In genomic region chr12:120816363-120816762, GRCh38 we compare ENCODE assay signal across 32 cellular contexts.
"Had no signal": no experiment of that assay in that cellular context is flagged by ENCODE, and none has a peak within 500 bp of the region (broad histone marks: within the 10 kb centered on the region; RNA-seq: fewer than 3 reads in every experiment).

No MANE protein-coding gene starts in this region.

- H3K27ac Mint-ChIP-seq: activated B cell treated with CpG ODN at 0.5 μM for 24 hours; activated CD8-positive, alpha-beta T cell treated with anti-CD3 and anti-CD28 coated beads for 36 hours; activated naive CD4-positive, alpha-beta T cell treated with anti-CD3 and anti-CD28 coated beads, Interleukin-2, amount 50 U/mL, for 24 hours; activated naive CD8-positive, alpha-beta T cell treated with anti-CD3 and anti-CD28 coated beads, Interleukin-2, amount 10 ng/mL, durations not matched to agents 7 days and 5 days; activated T-helper 17 cell treated with anti-CD3 and anti-CD28 coated beads, Interleukin-2, amount 50 U/mL, for 72 hours; endodermal cell; T-cell; T-helper 1 cell treated with Interleukin-12 subunit alpha and Interleukin-12 subunit beta and Interleukin-4 antibody, amounts not matched to agents 30 μg/mL and 1 μg/mL, for 36 hours; T-helper 2 cell treated with Interferon-gamma antibody and Interleukin-4, amounts not matched to agents 5 μg/mL and 100 μg/mL, for 36 hours had no signal

- DNase-seq: activated B cell treated with CpG ODN at 0.5 μM for 24 hours; activated CD4-positive, alpha-beta T cell treated with anti-CD3 and anti-CD28 coated beads for 48 hours; activated CD4-positive, alpha-beta T cell treated with anti-CD3 and anti-CD28 coated beads, Interleukin-2, amount 50 U/mL, for 1 hour; activated CD4-positive, alpha-beta T cell treated with anti-CD3 and anti-CD28 coated beads, Interleukin-2, amount 50 U/mL, for 48 hours; activated CD8-positive, alpha-beta memory T cell treated with anti-CD3 and anti-CD28 coated beads for 24 hours; activated CD8-positive, alpha-beta T cell treated with anti-CD3 and anti-CD28 coated beads for 36 hours; activated effector memory CD4-positive, alpha-beta T cell treated with Interleukin-2 at 50 U/mL for 16 hours; activated gamma-delta T cell treated with Interleukin-2 at 50 U/mL for 16 hours; activated naive CD4-positive, alpha-beta T cell treated with Interleukin-2 at 50 U/mL for 16 hours; activated naive CD8-positive, alpha-beta T cell treated with anti-CD3 and anti-CD28 coated beads, Interleukin-2, amount 10 ng/mL, durations not matched to agents 7 days and 5 days; activated T-cell treated with anti-CD3 and anti-CD28 coated beads, Interleukin-2, amount 50 U/mL, for 4 hours; amniotic stem cell; anterior cingulate cortex; body of pancreas; caudate nucleus; cortex of kidney; dermis blood vessel endothelial cell; effector memory CD4-positive, alpha-beta T cell; endodermal cell; foreskin fibroblast; head of caudate nucleus; T-cell; T1000; WERI-Rb-1 had no signal

- H3K4me3 Mint-ChIP-seq: activated B cell treated with CpG ODN at 0.5 μM for 24 hours; activated CD8-positive, alpha-beta T cell treated with anti-CD3 and anti-CD28 coated beads for 36 hours; activated naive CD4-positive, alpha-beta T cell treated with anti-CD3 and anti-CD28 coated beads, Interleukin-2, amount 50 U/mL, for 24 hours; activated naive CD8-positive, alpha-beta T cell treated with anti-CD3 and anti-CD28 coated beads, Interleukin-2, amount 10 ng/mL, durations not matched to agents 7 days and 5 days; activated T-cell treated with anti-CD3 and anti-CD28 coated beads, Interleukin-2, amount 50 U/mL, for 4 hours; activated T-helper 17 cell treated with anti-CD3 and anti-CD28 coated beads, Interleukin-2, amount 50 U/mL, for 72 hours; endodermal cell; T-cell; T-helper 1 cell treated with Interleukin-12 subunit alpha and Interleukin-12 subunit beta and Interleukin-4 antibody, amounts not matched to agents 30 μg/mL and 1 μg/mL, for 36 hours; T-helper 2 cell treated with Interferon-gamma antibody and Interleukin-4, amounts not matched to agents 5 μg/mL and 100 μg/mL, for 36 hours had no signal

- H3K27me3 Mint-ChIP-seq: activated B cell treated with CpG ODN at 0.5 μM for 24 hours; activated CD8-positive, alpha-beta T cell treated with anti-CD3 and anti-CD28 coated beads for 36 hours; activated naive CD4-positive, alpha-beta T cell treated with anti-CD3 and anti-CD28 coated beads, Interleukin-2, amount 50 U/mL, for 24 hours; activated naive CD8-positive, alpha-beta T cell treated with anti-CD3 and anti-CD28 coated beads, Interleukin-2, amount 10 ng/mL, durations not matched to agents 7 days and 5 days; activated T-helper 17 cell treated with anti-CD3 and anti-CD28 coated beads, Interleukin-2, amount 50 U/mL, for 72 hours; T-cell had no signal

- H3K9me3 Mint-ChIP-seq: activated B cell treated with CpG ODN at 0.5 μM for 24 hours; activated CD8-positive, alpha-beta T cell treated with anti-CD3 and anti-CD28 coated beads for 36 hours; activated naive CD4-positive, alpha-beta T cell treated with anti-CD3 and anti-CD28 coated beads, Interleukin-2, amount 50 U/mL, for 24 hours; activated naive CD8-positive, alpha-beta T cell treated with anti-CD3 and anti-CD28 coated beads, Interleukin-2, amount 10 ng/mL, durations not matched to agents 7 days and 5 days; activated T-cell treated with anti-CD3 and anti-CD28 coated beads, Interleukin-2, amount 50 U/mL, for 4 hours; activated T-helper 17 cell treated with anti-CD3 and anti-CD28 coated beads, Interleukin-2, amount 50 U/mL, for 72 hours; endodermal cell; T-cell; T-helper 1 cell treated with Interleukin-12 subunit alpha and Interleukin-12 subunit beta and Interleukin-4 antibody, amounts not matched to agents 30 μg/mL and 1 μg/mL, for 36 hours; T-helper 2 cell treated with Interferon-gamma antibody and Interleukin-4, amounts not matched to agents 5 μg/mL and 100 μg/mL, for 36 hours had no signal

- H3K27me3 ChIP-seq: body of pancreas had no signal

- FAIRE-seq: colon, frontal cortex had no signal

- H3K27ac ChIP-seq: body of pancreas, WERI-Rb-1 had no signal

- H3K9me3 ChIP-seq: body of pancreas had no signal

- ATAC-seq: activated CD4-positive, CD25-positive, alpha-beta regulatory T cell treated with anti-CD3 and anti-CD28 coated beads, Interleukin-2, amount 50 U/mL, for 24 hours; activated CD8-positive, alpha-beta T cell treated with anti-CD3 and anti-CD28 coated beads for 36 hours; activated T-cell treated with anti-CD3 and anti-CD28 coated beads, Interleukin-2, amount 50 U/mL, for 4 hours; activated T-helper 17 cell treated with anti-CD3 and anti-CD28 coated beads, Interleukin-2, amount 50 U/mL, for 72 hours; body of pancreas; esophagus mucosa; T-cell had no signal

- H3K4me3 ChIP-seq: body of pancreas had no signal

- H3K36me3 ChIP-seq: WERI-Rb-1 had no signal
